In genomic region chr4:139022835-139023234, GRCh38 we compare ENCODE assay signal across 23 cellular contexts.
"Had no signal": no experiment of that assay in that cellular context is flagged by ENCODE, and none has a peak within 500 bp of the region (broad histone marks: within the 10 kb centered on the region; RNA-seq: fewer than 3 reads in every experiment).

No MANE protein-coding gene starts in this region.

- DNase-seq: dorsolateral prefrontal cortex; effector CD4-positive, alpha-beta T cell; hypothalamus; immature natural killer cell; islet precursor cell; kidney glomerular epithelial cell; left colon; left ventricle myocardium superior; lower lobe of right lung; naive thymus-derived CD8-positive, alpha-beta T cell; pancreas; stimulated activated CD4-positive, alpha-beta T cell treated with anti-CD3 and anti-CD28 coated beads, Interleukin-12 subunit alpha, Interleukin-12 subunit beta, amount 100 ng/mL, for 4 hours; stimulated activated CD4-positive, alpha-beta T cell treated with anti-CD3 and anti-CD28 coated beads, Interleukin-1b, Interleukin-23, amount 100 ng/mL, for 48 hours; stimulated activated CD4-positive, alpha-beta T cell treated with anti-CD3 and anti-CD28 coated beads, Interleukin-4, amount 100 ng/mL, for 1 hour; stimulated activated CD8-positive, alpha-beta memory T cell treated with anti-CD3 and anti-CD28 coated beads, Interleukin-4, amount 100 ng/mL, for 48 hours; stimulated activated naive CD4-positive, alpha-beta T cell; stimulated activated naive CD8-positive, alpha-beta T cell treated with anti-CD3 and anti-CD28 coated beads, Interleukin-15, amount 100 ng/mL, for 72 hours; transverse colon had no signal

- FAIRE-seq: colon, frontal cortex, pancreas had no signal

- ATAC-seq: left colon; left ventricle myocardium superior; lower lobe of right lung; naive thymus-derived CD8-positive, alpha-beta T cell; pancreas; sciatic nerve; stimulated activated naive CD8-positive, alpha-beta T cell treated with anti-CD3 and anti-CD28 coated beads, Interleukin-15, amount 100 ng/mL, for 72 hours had no signal

- H3K27me3 ChIP-seq: dorsolateral prefrontal cortex, pancreas, suprapubic skin, transverse colon had no signal

- H3K27ac ChIP-seq: lower lobe of right lung, pancreas, suprapubic skin, transverse colon had no signal

- H3K36me3 ChIP-seq: lower lobe of right lung, pancreas, suprapubic skin, transverse colon had no signal

- H3K4me3 ChIP-seq: dorsolateral prefrontal cortex, lower lobe of right lung, pancreas, smooth muscle cell, suprapubic skin, transverse colon had no signal

- H3K27me3 Mint-ChIP-seq: naive thymus-derived CD8-positive, alpha-beta T cell; stimulated activated naive CD8-positive, alpha-beta T cell treated with anti-CD3 and anti-CD28 coated beads, Interleukin-15, amount 100 ng/mL, for 72 hours had no signal

- H3K27ac Mint-ChIP-seq: immature natural killer cell; stimulated activated naive CD8-positive, alpha-beta T cell treated with anti-CD3 and anti-CD28 coated beads, Interleukin-15, amount 100 ng/mL, for 72 hours had no signal

- H3K4me1 Mint-ChIP-seq: immature natural killer cell had no signal

- H3K36me3 Mint-ChIP-seq: immature natural killer cell had no signal

- H3K9me3 Mint-ChIP-seq: immature natural killer cell; naive thymus-derived CD8-positive, alpha-beta T cell; stimulated activated naive CD8-positive, alpha-beta T cell treated with anti-CD3 and anti-CD28 coated beads, Interleukin-15, amount 100 ng/mL, for 72 hours had no signal

- H3K4me3 Mint-ChIP-seq: immature natural killer cell; naive thymus-derived CD8-positive, alpha-beta T cell; stimulated activated naive CD8-positive, alpha-beta T cell treated with anti-CD3 and anti-CD28 coated beads, Interleukin-15, amount 100 ng/mL, for 72 hours had no signal

- H3K4me2 ChIP-seq: smooth muscle cell had no signal

- H3K9me3 ChIP-seq: lower lobe of right lung, pancreas, suprapubic skin, transverse colon had no signal
